29 cellular contexts compared by ENCODE assay signal in genomic region chr3:29601861-29602585, GRCh38.
"Had no signal": no experiment of that assay in that cellular context is flagged by ENCODE, and none has a peak within 500 bp of the region (broad histone marks: within the 10 kb centered on the region; RNA-seq: fewer than 3 reads in every experiment).

No MANE protein-coding gene starts in this region.

- H3K79me2 ChIP-seq: parathyroid adenoma had no signal

- H3K4me3 Mint-ChIP-seq: nephron; stimulated activated effector memory CD8-positive, alpha-beta T cell treated with anti-CD3 and anti-CD28 coated beads, Interleukin-12 subunit alpha, Interleukin-12 subunit beta, amount 100 ng/mL, for 72 hours had no signal

- H3K27ac ChIP-seq: colonic mucosa, dorsolateral prefrontal cortex, epithelial cell of prostate, esophagus muscularis mucosa, foreskin keratinocyte, lower lobe of right lung, parathyroid adenoma, prostate gland, tibial artery, uterus had no signal

- H3K4me1 ChIP-seq: colonic mucosa, foreskin keratinocyte, lower lobe of right lung, parathyroid adenoma, prostate gland, uterus had no signal

- H3K4me3 ChIP-seq: colonic mucosa, dorsolateral prefrontal cortex, esophagus muscularis mucosa, lower lobe of right lung, prostate gland, tibial artery, upper lobe of left lung, uterus had no signal

- FAIRE-seq: endometrium, islet of Langerhans, small intestine had no signal

- ATAC-seq: foreskin keratinocyte; left lobe of liver; lower lobe of right lung; stimulated activated effector memory CD8-positive, alpha-beta T cell treated with anti-CD3 and anti-CD28 coated beads, Interleukin-12 subunit alpha, Interleukin-12 subunit beta, amount 100 ng/mL, for 72 hours; stimulated activated naive CD8-positive, alpha-beta T cell treated with anti-CD3 and anti-CD28 coated beads, Interleukin-15, Interleukin-2, amounts not matched to agents 100 U/mL and 50 U/mL, for 24 hours had no signal

- H3K9me3 ChIP-seq: colonic mucosa, esophagus muscularis mucosa, lower lobe of right lung, prostate gland, tibial artery, upper lobe of left lung, uterus had no signal

- H3K36me3 Mint-ChIP-seq: stimulated activated effector memory CD8-positive, alpha-beta T cell treated with anti-CD3 and anti-CD28 coated beads, Interleukin-12 subunit alpha, Interleukin-12 subunit beta, amount 100 ng/mL, for 72 hours had no signal

- H3K36me3 ChIP-seq: colonic mucosa, esophagus muscularis mucosa, lower lobe of right lung, prostate gland, tibial artery, upper lobe of left lung, uterus had no signal

- H2AFZ ChIP-seq: parathyroid adenoma had no signal

- H3K27ac Mint-ChIP-seq: nephron; stimulated activated effector memory CD8-positive, alpha-beta T cell treated with anti-CD3 and anti-CD28 coated beads, Interleukin-12 subunit alpha, Interleukin-12 subunit beta, amount 100 ng/mL, for 72 hours had no signal

- H3K9ac ChIP-seq: parathyroid adenoma had no signal

- H3K4me1 Mint-ChIP-seq: stimulated activated effector memory CD8-positive, alpha-beta T cell treated with anti-CD3 and anti-CD28 coated beads, Interleukin-12 subunit alpha, Interleukin-12 subunit beta, amount 100 ng/mL, for 72 hours had no signal

- H3K27me3 ChIP-seq: colonic mucosa, dorsolateral prefrontal cortex, esophagus muscularis mucosa, foreskin keratinocyte, tibial artery, upper lobe of left lung, uterus had no signal

- DNase-seq: caudate nucleus; colonic mucosa; dorsolateral prefrontal cortex; effector memory CD4-positive, alpha-beta T cell; foreskin keratinocyte; head of caudate nucleus; hypothalamus; kidney glomerular epithelial cell; lower lobe of right lung; mesenchymal stem cell; midbrain; occipital lobe; small intestine; stimulated activated CD4-positive, alpha-beta T cell treated with anti-CD3 and anti-CD28 coated beads, Interleukin-12 subunit alpha, Interleukin-12 subunit beta, amount 100 ng/mL, for 4 hours; stimulated activated CD4-positive, alpha-beta T cell treated with anti-CD3 and anti-CD28 coated beads, Interleukin-4, amount 100 ng/mL, for 1 hour; stimulated activated CD8-positive, alpha-beta memory T cell treated with anti-CD3 and anti-CD28 coated beads, Interleukin-4, amount 100 ng/mL, for 48 hours; stimulated activated naive CD8-positive, alpha-beta T cell treated with anti-CD3 and anti-CD28 coated beads, Interleukin-15, Interleukin-2, amounts not matched to agents 100 U/mL and 50 U/mL, for 24 hours; tibial artery; upper lobe of left lung; uterus had no signal

- H3K9me3 Mint-ChIP-seq: nephron had no signal
